In genomic region chr17:492015-492399, GRCh38 we compare ENCODE assay signal across 14 cellular contexts. TPM values are rescaled to one million over a fixed set of nuclear protein-coding genes. Genes with fewer than 3 reads are reported as not detected.
DNase-seq lines count a peak whose midpoint lies in the region; ATAC-seq and TF ChIP-seq lines count a peak whose summit lies in the region.
"Had no signal": no experiment of that assay in that cellular context is flagged by ENCODE, and none has a peak within 500 bp of the region (broad histone marks: within the 10 kb centered on the region; RNA-seq: fewer than 3 reads in every experiment).

No MANE protein-coding gene starts in this region.

- H3K36me3 ChIP-seq in right atrium auricular region: no peaks in the 10 kb centered on the region
- H3K36me3 ChIP-seq in KMS-11 (ENCODE audit: insufficient read depth): no peaks in the 10 kb centered on the region
- H3K36me3 ChIP-seq: ascending aorta, prostate gland, thoracic aorta had no signal

- TF ChIP-seq CTCF in right atrium auricular region (IDR thresholded peaks at IDR 0.05) (no peak), KMS-11 (conservative IDR thresholded peaks at IDR 0.05; ENCODE audit: low read depth, low read length) (no peak), endothelial cell (IDR thresholded peaks at IDR 0.05; ENCODE audit: unreplicated experiment) (no peak), HFFc6 (IDR thresholded peaks at IDR 0.05) (no peak; the same call in 1 of the 2 replicates)

- DNase-seq in Right ventricle myocardium inferior (ENCODE audit: missing footprints) (no peak), right atrium auricular region (ENCODE audit: low spot score) (no peak), endothelial cell (ENCODE audit: low spot score) (no peak), RKO (ENCODE audit: low spot score) (no peak), HFFc6 (no peak)
- no peak for DNase-seq in stimulated activated naive CD8-positive, alpha-beta T cell treated with anti-CD3 and anti-CD28 coated beads, Interleukin-15, amount 100 ng/mL, for 72 hours
- DNase-seq: DND-41, NCI-H1092 treated with DMSO at 0.1 percent for 48 hours, SIG-M5 had no signal

- ATAC-seq in Right ventricle myocardium inferior (peak; percentile 23), GM21723 (IDR thresholded peaks at IDR 0.05; ENCODE audit: unreplicated experiment) (no peak)
- ATAC-seq in stimulated activated naive CD8-positive, alpha-beta T cell treated with anti-CD3 and anti-CD28 coated beads, Interleukin-15, amount 100 ng/mL, for 72 hours: no peak

- H3K9ac ChIP-seq in KMS-11: no peak overlapping the region

- H4K20me1 ChIP-seq in KMS-11 (ENCODE audit: insufficient read depth): no peaks in the 10 kb centered on the region

- H3K27ac Mint-ChIP-seq in endothelial cell (ENCODE audit: unreplicated experiment): peak overlapping the region; percentile 24
- H3K27ac Mint-ChIP-seq in stimulated activated naive CD8-positive, alpha-beta T cell treated with anti-CD3 and anti-CD28 coated beads, Interleukin-15, amount 100 ng/mL, for 72 hours: no peak overlapping the region
- H3K27ac Mint-ChIP-seq in HFFc6: no peak overlapping the region

- H3K27ac ChIP-seq in right atrium auricular region: no peak overlapping the region
- H3K27ac ChIP-seq in KMS-11: peak overlapping the region; percentile 88

- H3K27me3 Mint-ChIP-seq in endothelial cell (ENCODE audit: unreplicated experiment) (peaks cover 14% of the 10 kb centered on the region), HFFc6 (ENCODE audit: insufficient read depth) (no peaks in the 10 kb centered on the region)
- H3K27me3 Mint-ChIP-seq in stimulated activated naive CD8-positive, alpha-beta T cell treated with anti-CD3 and anti-CD28 coated beads, Interleukin-15, amount 100 ng/mL, for 72 hours: peaks cover 14% of the 10 kb centered on the region

- H2AFZ ChIP-seq in KMS-11 (ENCODE audit: low read depth): no peak overlapping the region

- no peak overlapping the region for H3K4me2 ChIP-seq in KMS-11

- no peaks in the 10 kb centered on the region for H3K79me2 ChIP-seq in KMS-11 (ENCODE audit: insufficient read depth, low read depth)

- H3K27me3 ChIP-seq in right atrium auricular region (no peaks in the 10 kb centered on the region), KMS-11 (ENCODE audit: insufficient read depth, low read depth) (no peaks in the 10 kb centered on the region)
- H3K27me3 ChIP-seq: ascending aorta had no signal

- H3K9me3 ChIP-seq in right atrium auricular region: no peaks in the 10 kb centered on the region
- H3K9me3 ChIP-seq: ascending aorta, prostate gland, thoracic aorta had no signal

- H3K4me1 ChIP-seq in right atrium auricular region: peaks cover 0 to 19% of the 10 kb centered on the region in 2 donors
- peaks cover 50% of the 10 kb centered on the region for H3K4me1 ChIP-seq in KMS-11 (ENCODE audit: low read depth, poor library complexity, severe bottlenecking)

- H3K4me3 Mint-ChIP-seq in endothelial cell (ENCODE audit: unreplicated experiment): peak overlapping the region; percentile 79
- peak overlapping the region; percentile 49 to 77 for H3K4me3 Mint-ChIP-seq in stimulated activated naive CD8-positive, alpha-beta T cell treated with anti-CD3 and anti-CD28 coated beads, Interleukin-15, amount 100 ng/mL, for 72 hours
- no peak overlapping the region for H3K4me3 Mint-ChIP-seq in HFFc6

- no peak overlapping the region for H3K4me3 ChIP-seq in right atrium auricular region
- H3K4me3 ChIP-seq in KMS-11 (IDR thresholded peaks at IDR 0.05; ENCODE audit: insufficient read depth, low read depth, low read length): no peak overlapping the region

- intact Hi-C loops in Right ventricle myocardium inferior (cut with DNase I): no loop called here

- H3K9me3 Mint-ChIP-seq in endothelial cell (ENCODE audit: unreplicated experiment) (no peaks in the 10 kb centered on the region), HFFc6 (no peaks in the 10 kb centered on the region)
- peaks cover 0 to 5% of the 10 kb centered on the region in 2 donors for H3K9me3 Mint-ChIP-seq in stimulated activated naive CD8-positive, alpha-beta T cell treated with anti-CD3 and anti-CD28 coated beads, Interleukin-15, amount 100 ng/mL, for 72 hours

- H3K36me3 Mint-ChIP-seq in endothelial cell (ENCODE audit: low read depth, unreplicated experiment) (peaks cover 4% of the 10 kb centered on the region), HFFc6 (ENCODE audit: low read depth) (no peaks in the 10 kb centered on the region)

- H3K4me1 Mint-ChIP-seq in endothelial cell (ENCODE audit: unreplicated experiment) (peaks cover 3% of the 10 kb centered on the region), HFFc6 (ENCODE audit: low read depth) (peaks cover 13% of the 10 kb centered on the region)
- H3K4me1 Mint-ChIP-seq in stimulated activated naive CD8-positive, alpha-beta T cell treated with anti-CD3 and anti-CD28 coated beads, Interleukin-15, amount 100 ng/mL, for 72 hours: peaks cover 41% of the 10 kb centered on the region

RNA-seq across cellular contexts. Expression of gene RFLNB, which starts 46.3 kb away (rescaled TPM):
- 23.0 TPM for total RNA-seq in Right ventricle myocardium inferior
- total RNA-seq in right atrium auricular region: 10 to 100 TPM in 1 of 2 donors, 1 to 10 TPM in 1; 9.5 to 16.8 TPM
- 117 TPM for total RNA-seq in endothelial cell (ENCODE audit: unreplicated experiment)
- total RNA-seq in HFFc6 (2021; fragmentation: NEBNext Ultra II Directional; extraction: Animal tissue kit (Norgen Biotek cat#: 25700)): 10 to 100 TPM; 73.8 to 87.2 (median 79.5) TPM
